In the genomic region with DNA sequence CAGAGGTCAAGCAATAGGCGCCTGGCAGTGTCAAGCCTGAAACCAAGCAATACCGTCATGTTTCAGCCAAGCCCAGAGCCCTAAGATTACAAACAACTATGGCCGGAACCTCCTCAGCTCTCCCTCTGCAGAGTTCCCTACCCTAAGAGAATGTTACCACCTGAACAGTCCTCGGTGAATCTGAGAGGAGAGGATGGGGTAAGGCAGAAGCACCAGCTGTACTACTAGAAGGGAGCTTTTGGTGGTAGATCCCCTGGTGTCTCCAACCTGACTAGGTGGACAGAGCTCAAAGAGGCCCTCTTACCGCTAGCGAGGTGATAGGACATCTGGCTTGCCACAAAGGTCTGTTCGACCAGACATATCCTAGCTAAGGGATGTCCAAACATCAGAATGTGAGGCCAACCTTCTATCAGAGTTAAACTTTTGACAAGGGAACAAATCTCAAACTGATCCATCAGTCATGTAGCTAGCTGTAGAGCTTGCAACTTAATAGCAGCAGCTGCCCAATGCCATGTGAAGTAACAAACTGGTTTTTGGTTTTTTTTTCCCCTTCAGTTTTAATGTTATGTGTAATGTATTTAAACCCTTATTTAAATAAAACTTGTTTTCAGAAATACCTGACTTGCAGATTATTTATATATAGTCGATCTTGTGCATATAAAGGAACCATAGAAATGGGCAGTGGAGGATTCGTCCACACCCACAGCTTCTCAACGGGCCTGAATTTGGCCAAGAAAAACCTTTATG, we compare ENCODE assay signal across 8 cellular contexts. TPM values are rescaled to one million over a fixed set of nuclear protein-coding genes. Genes with fewer than 3 reads are reported as not detected.
DNase-seq lines count a peak whose midpoint lies in the region; ATAC-seq, FAIRE-seq and TF ChIP-seq lines count a peak whose summit lies in the region.

No MANE protein-coding gene starts in this region.

- DNase-seq in activated CD4-positive, alpha-beta T cell treated with anti-CD3 and anti-CD28 coated beads, Interleukin-2, amount 10 ng/mL, durations not matched to agents 24 days and 14 days = peak; percentile 72
- DNase-seq in activated CD4-positive, alpha-beta T cell treated with anti-CD3 and anti-CD28 coated beads for 4 hours = no peak
- no peak for DNase-seq in epithelial cell of prostate (ENCODE audit: low read depth, low spot score)
- no peak for DNase-seq in NCI-H1105 treated with DMSO at 0.1 percent for 48 hours (lab: John Stamatoyannopoulos, UW)
- no peak for DNase-seq in sciatic nerve (ENCODE audit: low spot score)
- DNase-seq in RCC 7860 (ENCODE audit: low spot score) = no peak

- peak overlapping the region; percentile 97 for H3K4me3 Mint-ChIP-seq in activated CD4-positive, alpha-beta T cell treated with anti-CD3 and anti-CD28 coated beads, Interleukin-2, amount 10 ng/mL, durations not matched to agents 24 days and 14 days

- no peak overlapping the region for H3K9ac ChIP-seq in skeletal muscle tissue (ENCODE audit: low read depth in 1 of 3, low read length in 3 of 3)

- no peaks in the 10 kb centered on the region for H3K9me3 ChIP-seq in skeletal muscle tissue (ENCODE audit: control insufficient read depth in 3 of 3, low read length in 3 of 3)

- intact Hi-C loops in activated CD4-positive, alpha-beta T cell treated with anti-CD3 and anti-CD28 coated beads, Interleukin-2, amount 10 ng/mL, durations not matched to agents 24 days and 14 days (cut with micrococcal nuclease) = no loop called here
- intact Hi-C loops in sciatic nerve (cut with DNase I) = no loop called here

- no peak for ATAC-seq in sciatic nerve

- H3K27ac ChIP-seq in epithelial cell of prostate = peak overlapping the region; percentile 99
- H3K27ac ChIP-seq in skeletal muscle tissue (ENCODE audit: low read depth, low read length) = peak overlapping the region; percentile 31

- peaks cover 47 to 55% (median 55%) of the 10 kb centered on the region in 3 donors for H3K36me3 ChIP-seq in skeletal muscle tissue (ENCODE audit: control insufficient read depth in 3 of 3, insufficient read depth in 3 of 3, low read length in 3 of 3)

- H3K9me3 Mint-ChIP-seq in activated CD4-positive, alpha-beta T cell treated with anti-CD3 and anti-CD28 coated beads, Interleukin-2, amount 10 ng/mL, durations not matched to agents 24 days and 14 days = no peaks in the 10 kb centered on the region

- TF ChIP-seq CTCF in WI38 (IDR thresholded peaks at IDR 0.05; ENCODE audit: low read depth, low read length) = no peak

- peaks cover 42% of the 10 kb centered on the region for H3K4me1 Mint-ChIP-seq in activated CD4-positive, alpha-beta T cell treated with anti-CD3 and anti-CD28 coated beads, Interleukin-2, amount 10 ng/mL, durations not matched to agents 24 days and 14 days

- H3K36me3 Mint-ChIP-seq in activated CD4-positive, alpha-beta T cell treated with anti-CD3 and anti-CD28 coated beads, Interleukin-2, amount 10 ng/mL, durations not matched to agents 24 days and 14 days (ENCODE audit: low read depth) = peaks cover 55% of the 10 kb centered on the region

- peaks cover 28 to 36% (median 34%) of the 10 kb centered on the region in 3 donors for H3K4me1 ChIP-seq in skeletal muscle tissue (ENCODE audit: control insufficient read depth in 3 of 3, insufficient read depth in 3 of 3, low read length in 3 of 3)

- no peak for FAIRE-seq in RCC 7860 (lab: Jason Lieb, UNC)

- H3K4me3 ChIP-seq in WI38 (ENCODE audit: low read depth, low read length) (0 out of 2 replicates have a peak overlapping the region, but pooled peaks have one; percentile 1), skeletal muscle tissue (ENCODE audit: low read length in 3 of 3) (peak overlapping the region in 2 of 3 donors; percentile 35 to 84)

- H3K27ac Mint-ChIP-seq in activated CD4-positive, alpha-beta T cell treated with anti-CD3 and anti-CD28 coated beads, Interleukin-2, amount 10 ng/mL, durations not matched to agents 24 days and 14 days = peak overlapping the region; percentile 64

- no peaks in the 10 kb centered on the region for H3K27me3 ChIP-seq in skeletal muscle tissue (ENCODE audit: control insufficient read depth in 3 of 3, insufficient read depth in 3 of 3, low read length in 3 of 3)

- no peaks in the 10 kb centered on the region for H3K27me3 Mint-ChIP-seq in activated CD4-positive, alpha-beta T cell treated with anti-CD3 and anti-CD28 coated beads, Interleukin-2, amount 10 ng/mL, durations not matched to agents 24 days and 14 days

RNA-seq across cellular contexts. Expression of a gene that starts 2.5 kb away (rescaled TPM):
- 837 and 858 TPM in 2 replicates for total RNA-seq in activated CD4-positive, alpha-beta T cell treated with anti-CD3 and anti-CD28 coated beads, Interleukin-2, amount 10 ng/mL, durations not matched to agents 24 days and 14 days
- 100 TPM for total RNA-seq in skeletal muscle tissue
- 891 TPM for total RNA-seq in sciatic nerve

RNA-seq across cellular contexts. Expression of a gene that starts 20.9 kb away (rescaled TPM):
- not detected in 2 replicates for total RNA-seq in activated CD4-positive, alpha-beta T cell treated with anti-CD3 and anti-CD28 coated beads, Interleukin-2, amount 10 ng/mL, durations not matched to agents 24 days and 14 days
- total RNA-seq in skeletal muscle tissue (not detected), sciatic nerve (not detected)

RNA-seq across cellular contexts. Expression of a gene that starts 43.2 kb away (rescaled TPM):
- total RNA-seq in activated CD4-positive, alpha-beta T cell treated with anti-CD3 and anti-CD28 coated beads, Interleukin-2, amount 10 ng/mL, durations not matched to agents 24 days and 14 days = 0.02 and 0.05 TPM in 2 replicates
- total RNA-seq in skeletal muscle tissue (not detected), sciatic nerve (0.09 TPM)
